13 cellular contexts compared by ENCODE assay signal in genomic region chr6:158290040-158290439, GRCh38. TPM values are rescaled to one million over a fixed set of nuclear protein-coding genes. Genes with fewer than 3 reads are reported as not detected.
DNase-seq lines count a peak whose midpoint lies in the region; ATAC-seq and TF ChIP-seq lines count a peak whose summit lies in the region.
"Had no signal": no experiment of that assay in that cellular context is flagged by ENCODE, and none has a peak within 500 bp of the region (broad histone marks: within the 10 kb centered on the region; RNA-seq: fewer than 3 reads in every experiment).

No MANE protein-coding gene starts in this region.

- no peak overlapping the region for H3K4me3 ChIP-seq in HEK293 (ENCODE audit: low read depth, low read length)
- H3K4me3 ChIP-seq in Karpas-422 (ENCODE audit: low read length), result peak overlapping the region; percentile 65
- H3K4me3 ChIP-seq: smooth muscle cell, tibial nerve had no signal

- TF ChIP-seq CTCF in HEK293 (tag by site-specific recombination; IDR thresholded peaks at IDR 0.05), result no peak
- no peak for TF ChIP-seq CTCF in nephron progenitor cell (IDR thresholded peaks at IDR 0.05)

- peaks cover 91% of the 10 kb centered on the region for H3K79me2 ChIP-seq in Karpas-422 (ENCODE audit: low read length)

- peaks cover 21% of the 10 kb centered on the region for H3K9me3 Mint-ChIP-seq in nephron progenitor cell

- H3K4me2 ChIP-seq in Karpas-422 (ENCODE audit: low read depth, low read length, poor library complexity, severe bottlenecking), result peak overlapping the region; percentile 99
- H3K4me2 ChIP-seq: smooth muscle cell had no signal

- H3K4me1 Mint-ChIP-seq in nephron progenitor cell, result peaks cover 34% of the 10 kb centered on the region

- H3K9me3 ChIP-seq in HEK293 (ENCODE audit: control insufficient read depth, insufficient read depth, low read depth, low read length) (no peaks in the 10 kb centered on the region), Karpas-422 (ENCODE audit: low read length) (no peaks in the 10 kb centered on the region)
- H3K9me3 ChIP-seq: tibial nerve had no signal

- no peaks in the 10 kb centered on the region for H4K20me1 ChIP-seq in Karpas-422 (ENCODE audit: insufficient read depth, low read depth, low read length)

- H2AFZ ChIP-seq in Karpas-422 (ENCODE audit: low read length), result no peak overlapping the region

- no peak overlapping the region for H3K4me3 Mint-ChIP-seq in nephron progenitor cell

- H3K9me2 ChIP-seq in Karpas-422 (replicated peaks; ENCODE audit: insufficient read depth, low read length), result no peaks in the 10 kb centered on the region

- DNase-seq in NCI-H2107 treated with DMSO at 0.1 percent for 48 hours (lab: John Stamatoyannopoulos, UW; ENCODE audit: unreplicated experiment) (peak; percentile 8), NCI-H2107 (lab: John Stamatoyannopoulos, UW) (no peak), Karpas-422 (peak; percentile 83), nephron progenitor cell (no peak), foreskin melanocyte (no peak), NCI-H1930 (lab: John Stamatoyannopoulos, UW) (no peak)
- DNase-seq: IMR-90 had no signal

- H3K27ac ChIP-seq in HEK293 (ENCODE audit: extremely low read depth, low read depth, low read length), result no peak overlapping the region
- H3K27ac ChIP-seq in Karpas-422 (ENCODE audit: low read length), result peak overlapping the region; percentile 96
- H3K27ac ChIP-seq: 22Rv1, tibial nerve had no signal

- CTCF ChIA-PET in HEK293 (lab: Yijun Ruan, JAX), result interaction anchor here (0.7 kb wide), 1 partner anchor 229 kb away, joined by 3 read pairs; no protein-coding TSS in a partner anchor

- H3K36me3 Mint-ChIP-seq in nephron progenitor cell (ENCODE audit: low read depth), result peaks cover 83% of the 10 kb centered on the region

- peak overlapping the region; percentile 61 for H3K27ac Mint-ChIP-seq in nephron progenitor cell

- no peaks in the 10 kb centered on the region for H3K27me3 Mint-ChIP-seq in nephron progenitor cell (ENCODE audit: low read depth, poor library complexity)

- H3K4me1 ChIP-seq in HEK293 (ENCODE audit: control insufficient read depth, insufficient read depth, low read length) (peaks cover 26% of the 10 kb centered on the region), Karpas-422 (ENCODE audit: low read length) (peaks cover 65% of the 10 kb centered on the region)

- ATAC-seq in HG03521 (IDR thresholded peaks at IDR 0.05; ENCODE audit: unreplicated experiment), result no peak
- ATAC-seq: Panc1 had no signal

- POLR2A ChIA-PET in HEK293 (lab: Yijun Ruan, JAX), result no interaction called here

- peak overlapping the region; percentile 67 for H3K9ac ChIP-seq in Karpas-422 (ENCODE audit: low read length)

- H3K36me3 ChIP-seq in HEK293 (ENCODE audit: control insufficient read depth in 2 of 2, insufficient read depth in 1 of 2, low read length in 2 of 2), result peaks cover 0 to 7% of the 10 kb centered on the region in 2 experiments; a peak in 2 of 3 replicates
- H3K36me3 ChIP-seq in Karpas-422 (ENCODE audit: insufficient read depth, low read length), result peaks cover 20% of the 10 kb centered on the region
- H3K36me3 ChIP-seq: tibial nerve had no signal

- H3K27me3 ChIP-seq in Karpas-422 (ENCODE audit: low read length), result no peaks in the 10 kb centered on the region
- H3K27me3 ChIP-seq: tibial nerve had no signal

TF ChIP-seq in HEK293, 187 proteins besides CTCF, POLR2A, EP300 and RAD21:
- no peak for TF ChIP-seq ZNF37A (tag by site-specific recombination; IDR thresholded peaks at IDR 0.05)
- no peak for TF ChIP-seq ZBTB8A (tag by site-specific recombination; IDR thresholded peaks at IDR 0.05)
- TF ChIP-seq ZBTB6 (tag by site-specific recombination; IDR thresholded peaks at IDR 0.05), result peak; percentile 46; the same call in 1 of the 2 replicates
- no peak for TF ChIP-seq ZBTB49 (tag by site-specific recombination; IDR thresholded peaks at IDR 0.05; ENCODE audit: low read depth)
- TF ChIP-seq ZNF121 (tag by site-specific recombination; IDR thresholded peaks at IDR 0.05), result peak; percentile 70; the same call in 1 of the 2 replicates

RNA-seq across cellular contexts. Expression of gene TULP4, which starts 22.2 kb away (rescaled TPM):
- total RNA-seq in Karpas-422 (2014; rRNA removed; shearing (Covaris generic); ENCODE audit: low replicate concordance), result 112 and 124 TPM in 2 replicates

Comparison
In these comparisons a context has a peak if more than half of its experiments do, and no peak if none do; other contexts are left out.
1. DNase-seq: peak in NCI-H2107 treated with DMSO at 0.1 percent for 48 hours (single experiment) and Karpas-422 (single experiment); none in NCI-H2107 (single experiment), nephron progenitor cell (single experiment), foreskin melanocyte (single experiment) and NCI-H1930 (0 of 2).